Comparison of ENCODE assay signal across 21 cellular contexts in genomic region chr6:33189164-33189563, GRCh38. TPM values are rescaled to one million over a fixed set of nuclear protein-coding genes. Genes with fewer than 3 reads are reported as not detected.
DNase-seq lines count a peak whose midpoint lies in the region; ATAC-seq and TF ChIP-seq lines count a peak whose summit lies in the region.
"Had no signal": no experiment of that assay in that cellular context is flagged by ENCODE, and none has a peak within 500 bp of the region (broad histone marks: within the 10 kb centered on the region; RNA-seq: fewer than 3 reads in every experiment).

No MANE protein-coding gene starts in this region.

- H3K36me3 ChIP-seq in H7 (replicated peaks; ENCODE audit: control insufficient read depth, insufficient read depth, low read length) (no peaks in the 10 kb centered on the region), lower lobe of right lung (peaks cover 2% of the 10 kb centered on the region)

- no peak for DNase-seq in activated naive CD8-positive, alpha-beta T cell treated with anti-CD3 and anti-CD28 coated beads, Interleukin-2, amount 50 U/mL, for 24 hours
- no peak for DNase-seq in activated naive CD8-positive, alpha-beta T cell treated with anti-CD3 and anti-CD28 coated beads for 36 hours
- DNase-seq in H7 (peak; percentile 40), lower lobe of right lung (peak; percentile 24), posterior vena cava (ENCODE audit: low spot score) (peak; percentile 70), foreskin melanocyte (no peak), DMS79 (lab: John Stamatoyannopoulos, UW) (no peak)
- DNase-seq: Caco-2; CD4-positive, CD25-positive, alpha-beta regulatory T cell; CD8-positive, alpha-beta T cell; DMS153; EL; GDM1; HCEC 1CT had no signal

- H3K27ac Mint-ChIP-seq in activated naive CD8-positive, alpha-beta T cell treated with anti-CD3 and anti-CD28 coated beads, Interleukin-2, amount 50 U/mL, for 24 hours: peak overlapping the region; percentile 42
- H3K27ac Mint-ChIP-seq in activated naive CD8-positive, alpha-beta T cell treated with anti-CD3 and anti-CD28 coated beads for 36 hours: no peak overlapping the region
- H3K27ac Mint-ChIP-seq: B cell; CD4-positive, CD25-positive, alpha-beta regulatory T cell; CD8-positive, alpha-beta T cell; GM23338 had no signal

- no peak overlapping the region for H3K4me3 Mint-ChIP-seq in activated naive CD8-positive, alpha-beta T cell treated with anti-CD3 and anti-CD28 coated beads, Interleukin-2, amount 50 U/mL, for 24 hours
- H3K4me3 Mint-ChIP-seq in activated naive CD8-positive, alpha-beta T cell treated with anti-CD3 and anti-CD28 coated beads for 36 hours: no peak overlapping the region
- H3K4me3 Mint-ChIP-seq: B cell; CD4-positive, CD25-positive, alpha-beta regulatory T cell; CD8-positive, alpha-beta T cell; GM23338 had no signal

- H3K9me3 ChIP-seq in lower lobe of right lung: no peaks in the 10 kb centered on the region
- H3K9me3 ChIP-seq: Caco-2 had no signal

- no peak overlapping the region for H3K27ac ChIP-seq in lower lobe of right lung
- H3K27ac ChIP-seq: 22Rv1, BLaER1, C4-2B had no signal

- peaks cover 18% of the 10 kb centered on the region for H3K4me1 ChIP-seq in lower lobe of right lung
- H3K4me1 ChIP-seq: Caco-2 had no signal

- H3K36me3 Mint-ChIP-seq in activated naive CD8-positive, alpha-beta T cell treated with anti-CD3 and anti-CD28 coated beads, Interleukin-2, amount 50 U/mL, for 24 hours (ENCODE audit: low read depth): peaks cover 2% of the 10 kb centered on the region
- peaks cover under 1% of the 10 kb centered on the region for H3K36me3 Mint-ChIP-seq in activated naive CD8-positive, alpha-beta T cell treated with anti-CD3 and anti-CD28 coated beads for 36 hours

- H3K4me1 Mint-ChIP-seq in activated naive CD8-positive, alpha-beta T cell treated with anti-CD3 and anti-CD28 coated beads, Interleukin-2, amount 50 U/mL, for 24 hours: peaks cover 20% of the 10 kb centered on the region
- peaks cover 13% of the 10 kb centered on the region for H3K4me1 Mint-ChIP-seq in activated naive CD8-positive, alpha-beta T cell treated with anti-CD3 and anti-CD28 coated beads for 36 hours

- no peaks in the 10 kb centered on the region for H3K9me3 Mint-ChIP-seq in activated naive CD8-positive, alpha-beta T cell treated with anti-CD3 and anti-CD28 coated beads, Interleukin-2, amount 50 U/mL, for 24 hours
- peaks cover 3% of the 10 kb centered on the region for H3K9me3 Mint-ChIP-seq in activated naive CD8-positive, alpha-beta T cell treated with anti-CD3 and anti-CD28 coated beads for 36 hours
- H3K9me3 Mint-ChIP-seq: CD8-positive, alpha-beta T cell; GM23338 had no signal

- intact Hi-C loops in lower lobe of right lung (cut with DNase I) (no loop called here), posterior vena cava (cut with DNase I) (no loop called here)

- peaks cover 20% of the 10 kb centered on the region for H3K27me3 Mint-ChIP-seq in activated naive CD8-positive, alpha-beta T cell treated with anti-CD3 and anti-CD28 coated beads, Interleukin-2, amount 50 U/mL, for 24 hours
- peaks cover 11% of the 10 kb centered on the region for H3K27me3 Mint-ChIP-seq in activated naive CD8-positive, alpha-beta T cell treated with anti-CD3 and anti-CD28 coated beads for 36 hours

- ATAC-seq in activated naive CD8-positive, alpha-beta T cell treated with anti-CD3 and anti-CD28 coated beads, Interleukin-2, amount 50 U/mL, for 24 hours: no peak
- no peak for ATAC-seq in lower lobe of right lung
- ATAC-seq in HG03139 (IDR thresholded peaks at IDR 0.05; ENCODE audit: unreplicated experiment): no peak
- ATAC-seq: CD8-positive, alpha-beta T cell; GM12878; GM23338 had no signal

- H3K4me3 ChIP-seq in H7 (ENCODE audit: insufficient read depth, low read depth, low read length) (no peak overlapping the region), lower lobe of right lung (no peak overlapping the region)
- H3K4me3 ChIP-seq: BLaER1, GM12878, GM23338 had no signal

- H3K27me3 ChIP-seq in H7 (ENCODE audit: control insufficient read depth, insufficient read depth, low read length): peaks cover 38% of the 10 kb centered on the region
- H3K27me3 ChIP-seq in lower lobe of right lung (ENCODE audit: low read depth): peaks cover 28% of the 10 kb centered on the region

- no peak for TF ChIP-seq CTCF in lower lobe of right lung (IDR thresholded peaks at IDR 0.05)

RNA-seq across cellular contexts. Expression of gene COL11A2, which starts 3.1 kb away (rescaled TPM):
- 1 to 10 TPM; 1.0 to 1.1 TPM for total RNA-seq in activated naive CD8-positive, alpha-beta T cell treated with anti-CD3 and anti-CD28 coated beads for 36 hours
- 0.48 and 0.67 TPM in 2 replicates for total RNA-seq in H7 (2014; rRNA removed; shearing (Covaris generic))
- total RNA-seq in lower lobe of right lung (0.77 TPM), posterior vena cava (1 to 10 TPM in 1 of 2 donors, under 1 TPM in 1; 0.43 to 1.0 TPM)

RNA-seq across cellular contexts. Expression of gene RXRB, which starts 11.3 kb away (rescaled TPM):
- 10 to 100 TPM; 40.4 to 42.1 TPM for total RNA-seq in activated naive CD8-positive, alpha-beta T cell treated with anti-CD3 and anti-CD28 coated beads for 36 hours
- 16.7 and 18.1 TPM in 2 replicates for total RNA-seq in H7 (2014; rRNA removed; shearing (Covaris generic))
- total RNA-seq in lower lobe of right lung: 47.4 TPM
- total RNA-seq in posterior vena cava: 10 to 100 TPM; 31.3 to 31.7 TPM

RNA-seq across cellular contexts. Expression of gene SLC39A7, which starts 11.5 kb away (rescaled TPM):
- 10 to 100 TPM; 51.0 to 55.6 TPM for total RNA-seq in activated naive CD8-positive, alpha-beta T cell treated with anti-CD3 and anti-CD28 coated beads for 36 hours
- total RNA-seq in H7 (2014; rRNA removed; shearing (Covaris generic)): 96.3 and 115 TPM in 2 replicates
- total RNA-seq in lower lobe of right lung (76.0 TPM), posterior vena cava (10 to 100 TPM; 79.4 to 86.2 TPM)

RNA-seq across cellular contexts. Expression of gene HSD17B8, which starts 15.3 kb away (rescaled TPM):
- total RNA-seq in activated naive CD8-positive, alpha-beta T cell treated with anti-CD3 and anti-CD28 coated beads for 36 hours: 10 to 100 TPM; 31.1 to 32.6 TPM
- total RNA-seq in H7 (2014; rRNA removed; shearing (Covaris generic)): 14.7 and 16.0 TPM in 2 replicates
- 13.3 TPM for total RNA-seq in lower lobe of right lung
- total RNA-seq in posterior vena cava: 1 to 10 TPM; 2.8 to 4.0 TPM

RNA-seq across cellular contexts. Expression of gene RING1, which starts 19.1 kb away (rescaled TPM):
- 10 to 100 TPM; 35.3 to 35.8 TPM for total RNA-seq in activated naive CD8-positive, alpha-beta T cell treated with anti-CD3 and anti-CD28 coated beads for 36 hours
- total RNA-seq in H7 (2014; rRNA removed; shearing (Covaris generic)): 18.5 and 19.7 TPM in 2 replicates
- total RNA-seq in lower lobe of right lung (43.1 TPM), posterior vena cava (10 to 100 TPM; 29.8 to 32.2 TPM)

Comparison
In these comparisons a context has a peak if more than half of its experiments do, and no peak if none do; other contexts are left out.
1. DNase-seq: peak in H7 (single experiment), lower lobe of right lung (single experiment) and posterior vena cava (single experiment); none in activated naive CD8-positive, alpha-beta T cell treated with anti-CD3 and anti-CD28 coated beads, Interleukin-2, amount 50 U/mL, for 24 hours (single experiment), activated naive CD8-positive, alpha-beta T cell treated with anti-CD3 and anti-CD28 coated beads for 36 hours (single experiment), foreskin melanocyte (single experiment) and DMS79 (single experiment).